ENCODE assay signal across 2 cellular contexts in the genomic region with DNA sequence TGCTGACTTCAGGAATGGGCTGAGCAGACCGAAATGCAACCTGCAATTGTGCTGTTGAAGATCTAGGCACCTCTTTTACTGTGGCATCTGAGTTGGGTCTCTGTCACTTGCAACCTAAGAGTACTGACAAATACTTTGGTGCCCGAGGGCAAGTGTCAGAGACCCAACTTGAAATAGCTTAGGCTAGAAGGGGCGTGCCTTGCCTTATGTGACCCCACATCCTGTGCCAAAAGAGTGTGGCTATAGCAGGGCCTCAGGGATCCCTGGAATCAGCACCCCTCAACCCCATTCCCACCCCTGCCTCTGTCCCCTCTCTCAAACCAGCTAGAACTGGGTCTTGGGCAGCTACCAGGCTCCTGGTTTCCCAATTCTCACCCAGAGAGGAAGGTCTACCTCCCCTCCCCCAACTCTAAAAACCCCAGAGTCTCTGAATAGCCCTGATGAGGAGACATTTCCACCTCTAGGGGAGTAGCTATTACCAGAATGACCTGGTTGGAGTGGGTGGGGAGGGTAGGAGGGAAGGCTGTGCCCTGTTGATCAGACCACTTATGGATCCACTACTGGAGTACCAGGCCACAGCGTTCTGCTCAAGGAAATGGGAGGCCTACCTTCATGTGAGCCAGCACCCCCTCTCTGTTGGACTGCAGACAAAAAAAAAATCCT.
TF ChIP-seq lines count a peak whose summit lies in the region.

No MANE protein-coding gene starts in this region.

TF ChIP-seq in SK-N-SH, 30 proteins besides CTCF, POLR2A, EP300 and RAD21 (continued from another document):
- no peak for TF ChIP-seq JUND (IDR thresholded peaks at IDR 0.05)
- no peak for TF ChIP-seq TCF12 (IDR thresholded peaks at IDR 0.05)
- no peak for TF ChIP-seq NRF1 (IDR thresholded peaks at IDR 0.05; ENCODE audit: low read depth, low read length)
- TF ChIP-seq FOXM1 (IDR thresholded peaks at IDR 0.05; ENCODE audit: low read depth) = no peak
- no peak for TF ChIP-seq CHD2 (IDR thresholded peaks at IDR 0.05; ENCODE audit: low read length, partially characterized antibody)
- no peak for TF ChIP-seq MEF2A (IDR thresholded peaks at IDR 0.05; ENCODE audit: borderline replicate concordance, low read depth)
- no peak for TF ChIP-seq TAF1 (IDR thresholded peaks at IDR 0.05; ENCODE audit: borderline replicate concordance, low read depth, low read length)
- no peak for TF ChIP-seq SMC3 (IDR thresholded peaks at IDR 0.05; ENCODE audit: low read depth, low read length)
- no peak for TF ChIP-seq GABPA (IDR thresholded peaks at IDR 0.05; ENCODE audit: low read depth)
- TF ChIP-seq RFX5 (IDR thresholded peaks at IDR 0.05; ENCODE audit: low read length) = no peak
- TF ChIP-seq, protein P1, sequence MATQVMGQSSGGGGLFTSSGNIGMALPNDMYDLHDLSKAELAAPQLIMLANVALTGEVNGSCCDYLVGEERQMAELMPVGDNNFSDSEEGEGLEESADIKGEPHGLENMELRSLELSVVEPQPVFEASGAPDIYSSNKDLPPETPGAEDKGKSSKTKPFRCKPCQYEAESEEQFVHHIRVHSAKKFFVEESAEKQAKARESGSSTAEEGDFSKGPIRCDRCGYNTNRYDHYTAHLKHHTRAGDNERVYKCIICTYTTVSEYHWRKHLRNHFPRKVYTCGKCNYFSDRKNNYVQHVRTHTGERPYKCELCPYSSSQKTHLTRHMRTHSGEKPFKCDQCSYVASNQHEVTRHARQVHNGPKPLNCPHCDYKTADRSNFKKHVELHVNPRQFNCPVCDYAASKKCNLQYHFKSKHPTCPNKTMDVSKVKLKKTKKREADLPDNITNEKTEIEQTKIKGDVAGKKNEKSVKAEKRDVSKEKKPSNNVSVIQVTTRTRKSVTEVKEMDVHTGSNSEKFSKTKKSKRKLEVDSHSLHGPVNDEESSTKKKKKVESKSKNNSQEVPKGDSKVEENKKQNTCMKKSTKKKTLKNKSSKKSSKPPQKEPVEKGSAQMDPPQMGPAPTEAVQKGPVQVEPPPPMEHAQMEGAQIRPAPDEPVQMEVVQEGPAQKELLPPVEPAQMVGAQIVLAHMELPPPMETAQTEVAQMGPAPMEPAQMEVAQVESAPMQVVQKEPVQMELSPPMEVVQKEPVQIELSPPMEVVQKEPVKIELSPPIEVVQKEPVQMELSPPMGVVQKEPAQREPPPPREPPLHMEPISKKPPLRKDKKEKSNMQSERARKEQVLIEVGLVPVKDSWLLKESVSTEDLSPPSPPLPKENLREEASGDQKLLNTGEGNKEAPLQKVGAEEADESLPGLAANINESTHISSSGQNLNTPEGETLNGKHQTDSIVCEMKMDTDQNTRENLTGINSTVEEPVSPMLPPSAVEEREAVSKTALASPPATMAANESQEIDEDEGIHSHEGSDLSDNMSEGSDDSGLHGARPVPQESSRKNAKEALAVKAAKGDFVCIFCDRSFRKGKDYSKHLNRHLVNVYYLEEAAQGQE (IDR thresholded peaks at IDR 0.05; ENCODE audit: low read depth, low read length) = no peak
- no peak for TF ChIP-seq EZH2phosphoT487 (IDR thresholded peaks at IDR 0.05; ENCODE audit: borderline replicate concordance, low read depth)
- TF ChIP-seq, protein P2, sequence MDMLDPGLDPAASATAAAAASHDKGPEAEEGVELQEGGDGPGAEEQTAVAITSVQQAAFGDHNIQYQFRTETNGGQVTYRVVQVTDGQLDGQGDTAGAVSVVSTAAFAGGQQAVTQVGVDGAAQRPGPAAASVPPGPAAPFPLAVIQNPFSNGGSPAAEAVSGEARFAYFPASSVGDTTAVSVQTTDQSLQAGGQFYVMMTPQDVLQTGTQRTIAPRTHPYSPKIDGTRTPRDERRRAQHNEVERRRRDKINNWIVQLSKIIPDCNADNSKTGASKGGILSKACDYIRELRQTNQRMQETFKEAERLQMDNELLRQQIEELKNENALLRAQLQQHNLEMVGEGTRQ (IDR thresholded peaks at IDR 0.05; ENCODE audit: borderline replicate concordance, low read depth, low read length) = no peak
- TF ChIP-seq, protein P3, sequence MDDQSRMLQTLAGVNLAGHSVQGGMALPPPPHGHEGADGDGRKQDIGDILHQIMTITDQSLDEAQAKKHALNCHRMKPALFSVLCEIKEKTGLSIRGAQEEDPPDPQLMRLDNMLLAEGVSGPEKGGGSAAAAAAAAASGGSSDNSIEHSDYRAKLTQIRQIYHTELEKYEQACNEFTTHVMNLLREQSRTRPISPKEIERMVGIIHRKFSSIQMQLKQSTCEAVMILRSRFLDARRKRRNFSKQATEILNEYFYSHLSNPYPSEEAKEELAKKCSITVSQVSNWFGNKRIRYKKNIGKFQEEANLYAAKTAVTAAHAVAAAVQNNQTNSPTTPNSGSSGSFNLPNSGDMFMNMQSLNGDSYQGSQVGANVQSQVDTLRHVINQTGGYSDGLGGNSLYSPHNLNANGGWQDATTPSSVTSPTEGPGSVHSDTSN (IDR thresholded peaks at IDR 0.05) = no peak
- no peak for TF ChIP-seq YY1 (IDR thresholded peaks at IDR 0.05; ENCODE audit: low read depth)
- TF ChIP-seq FOSL2 (IDR thresholded peaks at IDR 0.05; ENCODE audit: borderline replicate concordance, low read depth) = no peak
TF ChIP-seq in SK-N-SH: peak in this region for 0.

TF ChIP-seq in SK-N-SH treated with all-trans-retinoic acid at 6 μM for 48 hours, 23 proteins besides CTCF, POLR2A, EP300 and RAD21:
- TF ChIP-seq, protein P4, sequence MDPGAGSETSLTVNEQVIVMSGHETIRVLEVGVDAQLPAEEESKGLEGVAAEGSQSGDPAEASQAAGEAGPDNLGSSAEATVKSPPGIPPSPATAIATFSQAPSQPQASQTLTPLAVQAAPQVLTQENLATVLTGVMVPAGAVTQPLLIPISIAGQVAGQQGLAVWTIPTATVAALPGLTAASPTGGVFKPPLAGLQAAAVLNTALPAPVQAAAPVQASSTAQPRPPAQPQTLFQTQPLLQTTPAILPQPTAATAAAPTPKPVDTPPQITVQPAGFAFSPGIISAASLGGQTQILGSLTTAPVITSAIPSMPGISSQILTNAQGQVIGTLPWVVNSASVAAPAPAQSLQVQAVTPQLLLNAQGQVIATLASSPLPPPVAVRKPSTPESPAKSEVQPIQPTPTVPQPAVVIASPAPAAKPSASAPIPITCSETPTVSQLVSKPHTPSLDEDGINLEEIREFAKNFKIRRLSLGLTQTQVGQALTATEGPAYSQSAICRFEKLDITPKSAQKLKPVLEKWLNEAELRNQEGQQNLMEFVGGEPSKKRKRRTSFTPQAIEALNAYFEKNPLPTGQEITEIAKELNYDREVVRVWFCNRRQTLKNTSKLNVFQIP (CRISPR knock-in tag; IDR thresholded peaks at IDR 0.05; ENCODE audit: borderline replicate concordance, low read depth) = no peak
- no peak for TF ChIP-seq ZNF70 (CRISPR knock-in tag; IDR thresholded peaks at IDR 0.05)
- no peak for TF ChIP-seq TCF4 (CRISPR knock-in tag; IDR thresholded peaks at IDR 0.05; ENCODE audit: borderline replicate concordance)
- TF ChIP-seq GLIS3 (CRISPR knock-in tag; IDR thresholded peaks at IDR 0.05) = no peak
- TF ChIP-seq CSDC2 (CRISPR knock-in tag; IDR thresholded peaks at IDR 0.05) = no peak
- no peak for TF ChIP-seq ZFP3 (CRISPR knock-in tag; IDR thresholded peaks at IDR 0.05)
- TF ChIP-seq RARB (CRISPR knock-in tag; IDR thresholded peaks at IDR 0.05) = no peak
- no peak for TF ChIP-seq ZNF8 (CRISPR knock-in tag; IDR thresholded peaks at IDR 0.05)
- TF ChIP-seq PPARA (CRISPR knock-in tag; IDR thresholded peaks at IDR 0.05; ENCODE audit: borderline replicate concordance) = no peak
- TF ChIP-seq ZC3H10 (CRISPR knock-in tag; IDR thresholded peaks at IDR 0.05) = no peak
- TF ChIP-seq, protein P5, sequence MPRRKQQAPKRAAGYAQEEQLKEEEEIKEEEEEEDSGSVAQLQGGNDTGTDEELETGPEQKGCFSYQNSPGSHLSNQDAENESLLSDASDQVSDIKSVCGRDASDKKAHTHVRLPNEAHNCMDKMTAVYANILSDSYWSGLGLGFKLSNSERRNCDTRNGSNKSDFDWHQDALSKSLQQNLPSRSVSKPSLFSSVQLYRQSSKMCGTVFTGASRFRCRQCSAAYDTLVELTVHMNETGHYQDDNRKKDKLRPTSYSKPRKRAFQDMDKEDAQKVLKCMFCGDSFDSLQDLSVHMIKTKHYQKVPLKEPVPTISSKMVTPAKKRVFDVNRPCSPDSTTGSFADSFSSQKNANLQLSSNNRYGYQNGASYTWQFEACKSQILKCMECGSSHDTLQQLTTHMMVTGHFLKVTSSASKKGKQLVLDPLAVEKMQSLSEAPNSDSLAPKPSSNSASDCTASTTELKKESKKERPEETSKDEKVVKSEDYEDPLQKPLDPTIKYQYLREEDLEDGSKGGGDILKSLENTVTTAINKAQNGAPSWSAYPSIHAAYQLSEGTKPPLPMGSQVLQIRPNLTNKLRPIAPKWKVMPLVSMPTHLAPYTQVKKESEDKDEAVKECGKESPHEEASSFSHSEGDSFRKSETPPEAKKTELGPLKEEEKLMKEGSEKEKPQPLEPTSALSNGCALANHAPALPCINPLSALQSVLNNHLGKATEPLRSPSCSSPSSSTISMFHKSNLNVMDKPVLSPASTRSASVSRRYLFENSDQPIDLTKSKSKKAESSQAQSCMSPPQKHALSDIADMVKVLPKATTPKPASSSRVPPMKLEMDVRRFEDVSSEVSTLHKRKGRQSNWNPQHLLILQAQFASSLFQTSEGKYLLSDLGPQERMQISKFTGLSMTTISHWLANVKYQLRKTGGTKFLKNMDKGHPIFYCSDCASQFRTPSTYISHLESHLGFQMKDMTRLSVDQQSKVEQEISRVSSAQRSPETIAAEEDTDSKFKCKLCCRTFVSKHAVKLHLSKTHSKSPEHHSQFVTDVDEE (CRISPR knock-in tag; IDR thresholded peaks at IDR 0.05) = no peak
- no peak for TF ChIP-seq ZFP30 (CRISPR knock-in tag; IDR thresholded peaks at IDR 0.05)
- TF ChIP-seq, protein P6, sequence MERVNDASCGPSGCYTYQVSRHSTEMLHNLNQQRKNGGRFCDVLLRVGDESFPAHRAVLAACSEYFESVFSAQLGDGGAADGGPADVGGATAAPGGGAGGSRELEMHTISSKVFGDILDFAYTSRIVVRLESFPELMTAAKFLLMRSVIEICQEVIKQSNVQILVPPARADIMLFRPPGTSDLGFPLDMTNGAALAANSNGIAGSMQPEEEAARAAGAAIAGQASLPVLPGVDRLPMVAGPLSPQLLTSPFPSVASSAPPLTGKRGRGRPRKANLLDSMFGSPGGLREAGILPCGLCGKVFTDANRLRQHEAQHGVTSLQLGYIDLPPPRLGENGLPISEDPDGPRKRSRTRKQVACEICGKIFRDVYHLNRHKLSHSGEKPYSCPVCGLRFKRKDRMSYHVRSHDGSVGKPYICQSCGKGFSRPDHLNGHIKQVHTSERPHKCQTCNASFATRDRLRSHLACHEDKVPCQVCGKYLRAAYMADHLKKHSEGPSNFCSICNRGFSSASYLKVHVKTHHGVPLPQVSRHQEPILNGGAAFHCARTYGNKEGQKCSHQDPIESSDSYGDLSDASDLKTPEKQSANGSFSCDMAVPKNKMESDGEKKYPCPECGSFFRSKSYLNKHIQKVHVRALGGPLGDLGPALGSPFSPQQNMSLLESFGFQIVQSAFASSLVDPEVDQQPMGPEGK (CRISPR knock-in tag; IDR thresholded peaks at IDR 0.05; ENCODE audit: borderline replicate concordance) = no peak
- no peak for TF ChIP-seq SNAI2 (CRISPR knock-in tag; IDR thresholded peaks at IDR 0.05)
- no peak for TF ChIP-seq ESRRG (CRISPR knock-in tag; IDR thresholded peaks at IDR 0.05)
- no peak for TF ChIP-seq TOX (CRISPR knock-in tag; IDR thresholded peaks at IDR 0.05; ENCODE audit: borderline replicate concordance)
- TF ChIP-seq ARNTL (CRISPR knock-in tag; IDR thresholded peaks at IDR 0.05; ENCODE audit: borderline replicate concordance, low read depth) = no peak
